ENCODE assay signal across 11 cellular contexts in the genomic region with DNA sequence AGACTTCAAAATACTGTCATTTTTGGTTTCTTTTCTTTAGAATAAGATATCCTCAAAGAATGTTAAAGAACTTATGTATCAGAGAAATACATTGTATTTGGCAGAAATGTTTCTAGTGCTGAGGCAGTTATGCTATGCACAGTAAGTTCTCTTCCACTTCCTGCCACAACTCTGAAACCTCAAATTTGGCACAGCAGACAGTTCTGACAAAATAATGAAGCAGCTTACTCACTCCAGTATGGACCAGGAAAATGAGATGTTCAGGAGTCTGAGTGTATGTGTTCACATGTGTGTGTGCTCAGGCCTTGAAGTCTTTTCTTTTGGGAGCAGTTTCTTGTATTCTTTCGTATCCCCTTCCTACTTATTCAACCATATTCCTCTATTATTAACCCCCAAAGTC.
DNase-seq lines count a peak whose midpoint lies in the region; ATAC-seq and FAIRE-seq lines count a peak whose summit lies in the region.
"Had no signal": no experiment of that assay in that cellular context is flagged by ENCODE, and none has a peak within 500 bp of the region (broad histone marks: within the 10 kb centered on the region; RNA-seq: fewer than 3 reads in every experiment).

No MANE protein-coding gene starts in this region.

- peak; percentile 80 for FAIRE-seq in RCC 7860 (lab: Jason Lieb, UNC)
- no peak for FAIRE-seq in GM19239 (lab: Jason Lieb, UNC)

- DNase-seq in GM03348 (ENCODE audit: low spot score) (peak; percentile 16), RCC 7860 (ENCODE audit: low spot score) (peak; percentile 39), dermis microvascular lymphatic vessel endothelial cell (ENCODE audit: low read depth in 2 of 2) (peak; percentile 35 to 77), renal cortical epithelial cell (ENCODE audit: low read depth) (peak; percentile 76), AG08395 (ENCODE audit: low spot score) (no peak), GM19239 (ENCODE audit: insufficient read length, low spot score) (no peak), NCI-H187 (lab: John Stamatoyannopoulos, UW) (no peak)
- DNase-seq: activated CD4-positive, alpha-beta T cell treated with anti-CD3 and anti-CD28 coated beads, Interleukin-2, amount 50 U/mL, for 48 hours; erythroblast; NCI-H82 had no signal

- ATAC-seq in HG02678 (IDR thresholded peaks at IDR 0.05; ENCODE audit: unreplicated experiment) = no peak

Comparison
In these comparisons a context has a peak if more than half of its experiments do, and no peak if none do; other contexts are left out.
1. DNase-seq: peak in GM03348 (single experiment), RCC 7860 (single experiment), dermis microvascular lymphatic vessel endothelial cell (2 of 2) and renal cortical epithelial cell (single experiment); none in AG08395 (single experiment), GM19239 (single experiment) and NCI-H187 (0 of 2).